Comparison of ENCODE assay signal across 1 cellular context in genomic region chr19:51586103-51586728, GRCh38.
TF ChIP-seq lines count a peak whose summit lies in the region.

No MANE protein-coding gene starts in this region.

TF ChIP-seq in K562, 482 proteins besides CTCF, POLR2A, EP300 and RAD21 (continued from another document):
- TF ChIP-seq ZNF609 (CRISPR knock-in tag; IDR thresholded peaks at IDR 0.05; ENCODE audit: borderline replicate concordance) (no peak), SAFB (IDR thresholded peaks at IDR 0.05; ENCODE audit: borderline replicate concordance, low read depth, low read length) (no peak), RFX7 (CRISPR knock-in tag; IDR thresholded peaks at IDR 0.05) (no peak), SMAD2 (IDR thresholded peaks at IDR 0.05; ENCODE audit: low read depth, low read length) (no peak), ARHGAP35 (IDR thresholded peaks at IDR 0.05; ENCODE audit: partially characterized antibody) (no peak), MCM2 (IDR thresholded peaks at IDR 0.05; ENCODE audit: low read depth) (no peak), CHD4 (IDR thresholded peaks at IDR 0.05; ENCODE audit: insufficient read depth, insufficient replicate concordance, low read depth, low read length, poor library complexity, severe bottlenecking) (no peak), KLF10 (CRISPR knock-in tag; IDR thresholded peaks at IDR 0.05) (no peak), MGA (IDR thresholded peaks at IDR 0.05) (peak; percentile 35; the same call in 1 of the 2 replicates), CBFA2T3 (IDR thresholded peaks at IDR 0.05) (no peak), ZNF639 (CRISPR knock-in tag; conservative IDR thresholded peaks at IDR 0.05 in 1 of 2, IDR thresholded peaks at IDR 0.05 in 1 of 2) (no peak), NFE2L1 (tag; IDR thresholded peaks at IDR 0.05; ENCODE audit: borderline replicate concordance, low read depth) (peak; percentile 62; the same call in 1 of the 2 replicates), NCOA6 (IDR thresholded peaks at IDR 0.05) (no peak), SP2 (IDR thresholded peaks at IDR 0.05; ENCODE audit: extremely low read depth, low read depth, low read length, poor library complexity, severe bottlenecking) (no peak), POLR3G (IDR thresholded peaks at IDR 0.05; ENCODE audit: extremely low read depth, insufficient read length, insufficient replicate concordance) (no peak), YY1 (IDR thresholded peaks at IDR 0.05; ENCODE audit: borderline replicate concordance in 1 of 3, control insufficient read depth in 1 of 3, extremely low read depth in 1 of 3, insufficient read depth in 3 of 3, insufficient read length in 1 of 3, insufficient replicate concordance in 2 of 3, low read depth in 1 of 3, low read length in 2 of 3) (no peak), NFE2 (IDR thresholded peaks at IDR 0.05; ENCODE audit: low read depth) (peak; percentile 85), LCOR (CRISPR knock-in tag; IDR thresholded peaks at IDR 0.05) (no peak), BRF2 (IDR thresholded peaks at IDR 0.05; ENCODE audit: borderline replicate concordance, insufficient read depth, insufficient read length) (no peak), MAFG (tag; conservative IDR thresholded peaks at IDR 0.05) (peak; percentile 94), ZBTB49 (CRISPR knock-in tag; IDR thresholded peaks at IDR 0.05; ENCODE audit: borderline replicate concordance) (no peak), MEIS2 (IDR thresholded peaks at IDR 0.05; ENCODE audit: partially characterized antibody) (no peak)
